Comparison of ENCODE assay signal across 13 cellular contexts in the genomic region with DNA sequence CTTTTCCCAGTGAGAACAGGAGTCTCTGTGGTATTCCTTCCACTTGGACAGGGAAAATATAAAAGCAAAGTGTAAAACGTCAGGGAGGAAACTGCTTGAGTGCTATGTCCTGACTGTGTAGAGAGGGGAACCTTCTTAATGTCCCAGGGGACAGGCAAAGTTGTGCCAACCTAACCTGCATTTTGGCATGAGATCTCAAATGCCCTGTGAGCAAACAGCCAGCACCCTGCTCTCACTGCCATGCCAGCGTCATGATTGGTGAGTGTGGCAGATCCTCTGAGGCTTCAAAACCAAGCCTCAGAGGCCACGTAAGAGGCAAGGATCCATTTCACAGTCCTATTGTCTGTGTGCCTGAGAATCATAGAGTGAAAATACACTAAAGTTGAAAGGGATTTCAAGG.
"Had no signal": no experiment of that assay in that cellular context is flagged by ENCODE, and none has a peak within 500 bp of the region (broad histone marks: within the 10 kb centered on the region; RNA-seq: fewer than 3 reads in every experiment).

No MANE protein-coding gene starts in this region.

- H3K4me3 ChIP-seq: lower lobe of right lung, neural progenitor cell, skin epidermis, upper lobe of left lung had no signal

- H3K9me3 Mint-ChIP-seq: activated T-helper 17 cell treated with anti-CD3 and anti-CD28 coated beads, Interleukin-2, amount 50 U/mL, for 72 hours; mesothelial cell of epicardium; neural progenitor cell had no signal

- H3K27ac ChIP-seq: foreskin keratinocyte, lower lobe of right lung, neural progenitor cell, skin epidermis, upper lobe of left lung had no signal

- H3K9me3 ChIP-seq: lower lobe of right lung, upper lobe of left lung had no signal

- H2AFZ ChIP-seq: neural progenitor cell had no signal

- H3K27ac Mint-ChIP-seq: mesothelial cell of epicardium, neural progenitor cell, T-helper 17 cell had no signal

- H3K27me3 Mint-ChIP-seq: activated T-helper 17 cell treated with anti-CD3 and anti-CD28 coated beads, Interleukin-2, amount 50 U/mL, for 72 hours; T-helper 17 cell had no signal

- H3K4me3 Mint-ChIP-seq: mesothelial cell of epicardium, neural progenitor cell, T-helper 17 cell had no signal

- H3K36me3 Mint-ChIP-seq: mesothelial cell of epicardium, neural progenitor cell had no signal

- H3K4me2 ChIP-seq: neural progenitor cell had no signal

- DNase-seq: activated T-cell treated with anti-CD3 and anti-CD28 coated beads for 4 hours; anterior cingulate cortex; cerebellar nuclear complex; effector memory CD4-positive, alpha-beta T cell; foreskin keratinocyte; kidney glomerular epithelial cell; lower lobe of right lung had no signal

- H3K27me3 ChIP-seq: foreskin keratinocyte, neural progenitor cell, upper lobe of left lung had no signal

- H3K36me3 ChIP-seq: lower lobe of right lung, neural progenitor cell, upper lobe of left lung had no signal
